20 cellular contexts compared by ENCODE assay signal in genomic region chr10:28763471-28763870, GRCh38.
DNase-seq lines count a peak whose midpoint lies in the region; ATAC-seq and TF ChIP-seq lines count a peak whose summit lies in the region.
"Had no signal": no experiment of that assay in that cellular context is flagged by ENCODE, and none has a peak within 500 bp of the region (broad histone marks: within the 10 kb centered on the region; RNA-seq: fewer than 3 reads in every experiment).

No MANE protein-coding gene starts in this region.

- 0 out of 2 replicates have a peak, but pooled peaks cover 9% of the 10 kb centered on the region for H3K9me2 ChIP-seq in GM23338 (ENCODE audit: insufficient read depth)

- H3K4me1 ChIP-seq in GM23338 (ENCODE audit: insufficient read depth) = peaks cover 23% of the 10 kb centered on the region
- peaks cover 6% of the 10 kb centered on the region for H3K4me1 ChIP-seq in mesodermal cell (ENCODE audit: control insufficient read depth, insufficient read depth, low read length, poor library complexity, severe bottlenecking)
- H3K4me1 ChIP-seq: A549 had no signal

- H2AFZ ChIP-seq in GM23338 = peak overlapping the region; percentile 16; the same call in 1 of the 2 replicates

- H3K9me3 Mint-ChIP-seq in GM23338 (peaks cover 9% of the 10 kb centered on the region; the same call in 2 of the 3 replicates), brain (peaks cover 3 to 11% (median 9%) of the 10 kb centered on the region in 5 experiments)
- no peaks in the 10 kb centered on the region for H3K9me3 Mint-ChIP-seq in activated T-helper 17 cell treated with anti-CD3 and anti-CD28 coated beads, Interleukin-2, amount 50 U/mL, for 72 hours
- H3K9me3 Mint-ChIP-seq: CD8-positive, alpha-beta T cell had no signal

- no peaks in the 10 kb centered on the region for H3F3A ChIP-seq in GM23338 (replicated peaks; ENCODE audit: low read depth)

- H3K4me3 ChIP-seq in GM23338 (no peak overlapping the region), mesodermal cell (ENCODE audit: extremely low read depth, insufficient read depth, low read length, poor library complexity, severe bottlenecking) (no peak overlapping the region), retinal pigment epithelial cell (ENCODE audit: low read length) (no peak overlapping the region)
- H3K4me3 ChIP-seq: A549; BLaER1 treated with 17β-estradiol and CSF1 and Interleukin-3, amounts not matched to agents 10 nM and 100 nM; GM12878 had no signal

- WGBS in mesodermal cell (ENCODE audit: insufficient coverage in 2 of 2), 2 experiments = no CpG with 5 or more reads among the region's 1 CpG

- H4K20me1 ChIP-seq in GM23338 (replicated peaks; ENCODE audit: insufficient read depth) = no peaks in the 10 kb centered on the region

- H3K36me3 ChIP-seq in GM23338 (ENCODE audit: insufficient read depth) (no peaks in the 10 kb centered on the region), mesodermal cell (ENCODE audit: control insufficient read depth, insufficient read depth, low read length) (no peaks in the 10 kb centered on the region)
- H3K36me3 ChIP-seq: BLaER1 treated with 17β-estradiol and CSF1 and Interleukin-3, amounts not matched to agents 10 nM and 100 nM had no signal

- ATAC-seq in GM23338 = no peak
- ATAC-seq in activated T-helper 17 cell treated with anti-CD3 and anti-CD28 coated beads, Interleukin-2, amount 50 U/mL, for 72 hours (replicated peaks) = no peak
- no peak for ATAC-seq in GM19397 (IDR thresholded peaks at IDR 0.05; ENCODE audit: unreplicated experiment)
- ATAC-seq in GM18873 (IDR thresholded peaks at IDR 0.05; ENCODE audit: low FRiP score, unreplicated experiment) = no peak
- ATAC-seq: A549; CD8-positive, alpha-beta T cell; GM12878; HepG2 had no signal

- peak overlapping the region; percentile 42; the same call in 1 of the 2 replicates for H3K4me2 ChIP-seq in GM23338
- H3K4me2 ChIP-seq: A549 had no signal

- no peaks in the 10 kb centered on the region for H3K79me2 ChIP-seq in GM23338 (replicated peaks; ENCODE audit: insufficient read depth)

- H3K27me3 Mint-ChIP-seq in GM23338 (ENCODE audit: insufficient read depth, low read depth, poor library complexity) (peaks cover 5% of the 10 kb centered on the region), brain (no peaks in the 10 kb centered on the region)
- peaks cover 17% of the 10 kb centered on the region for H3K27me3 Mint-ChIP-seq in activated T-helper 17 cell treated with anti-CD3 and anti-CD28 coated beads, Interleukin-2, amount 50 U/mL, for 72 hours

- H3K27me3 ChIP-seq in GM23338 (ENCODE audit: insufficient read depth) = no peaks in the 10 kb centered on the region

- no peak overlapping the region for H3K4me3 Mint-ChIP-seq in GM23338
- H3K4me3 Mint-ChIP-seq in brain = peak overlapping the region in 1 of 5 experiments; percentile 15
- H3K4me3 Mint-ChIP-seq in activated T-helper 17 cell treated with anti-CD3 and anti-CD28 coated beads, Interleukin-2, amount 50 U/mL, for 72 hours = no peak overlapping the region
- H3K4me3 Mint-ChIP-seq: CD8-positive, alpha-beta T cell had no signal

- TF ChIP-seq CTCF in GM23338 (conservative IDR thresholded peaks at IDR 0.05; ENCODE audit: low read depth in 2 of 2) = no peak
- TF ChIP-seq CTCF in brain (conservative IDR thresholded peaks at IDR 0.05) = no peak
- TF ChIP-seq CTCF in retinal pigment epithelial cell (conservative IDR thresholded peaks at IDR 0.05; ENCODE audit: low read depth, low read length) = no peak

- H3K36me3 Mint-ChIP-seq in GM23338 (ENCODE audit: low read depth) (peaks cover 5% of the 10 kb centered on the region; the same call in 2 of the 3 replicates), brain (no peaks in the 10 kb centered on the region)
- H3K36me3 Mint-ChIP-seq in activated T-helper 17 cell treated with anti-CD3 and anti-CD28 coated beads, Interleukin-2, amount 50 U/mL, for 72 hours (ENCODE audit: low read depth) = no peaks in the 10 kb centered on the region
- H3K36me3 Mint-ChIP-seq: CD8-positive, alpha-beta T cell had no signal

- peaks cover 23% of the 10 kb centered on the region for H3K4me1 Mint-ChIP-seq in GM23338
- peaks cover 36% of the 10 kb centered on the region for H3K4me1 Mint-ChIP-seq in brain
- H3K4me1 Mint-ChIP-seq in activated T-helper 17 cell treated with anti-CD3 and anti-CD28 coated beads, Interleukin-2, amount 50 U/mL, for 72 hours = no peaks in the 10 kb centered on the region

- DNase-seq in GM23338 (ENCODE audit: low spot score) (no peak), retinal pigment epithelial cell (ENCODE audit: low read depth) (peak; percentile 25)
- DNase-seq: Calu3; CD8-positive, alpha-beta T cell; GOT3; KBM-7; NCI-H1105; NCI-H2081; NCI-H748 treated with DMSO at 0.1 percent for 48 hours; NK-92 treated with Interleukin-12 subunit alpha and Interleukin-12 subunit beta, amount 100 ng/mL, for 24 hours; Right ventricle myocardium superior had no signal

- H3K27ac Mint-ChIP-seq in GM23338 (peak overlapping the region; percentile 16), brain (peak overlapping the region in 3 of 5 experiments; percentile 41 to 65 (median 49))
- H3K27ac Mint-ChIP-seq in activated T-helper 17 cell treated with anti-CD3 and anti-CD28 coated beads, Interleukin-2, amount 50 U/mL, for 72 hours = no peak overlapping the region
- H3K27ac Mint-ChIP-seq: CD8-positive, alpha-beta T cell had no signal

- no peak overlapping the region for H3K27ac ChIP-seq in GM23338 (ENCODE audit: low read depth)
- H3K27ac ChIP-seq in mesodermal cell (ENCODE audit: low read depth, low read length, severe bottlenecking) = peak overlapping the region; percentile 44
- H3K27ac ChIP-seq: A549; BLaER1 treated with 17β-estradiol and CSF1 and Interleukin-3, amounts not matched to agents 10 nM and 100 nM had no signal

- H3K9me3 ChIP-seq in mesodermal cell (ENCODE audit: control insufficient read depth, low read length) = peaks cover 5% of the 10 kb centered on the region
- H3K9me3 ChIP-seq: A549 had no signal

TF ChIP-seq in GM23338, 12 proteins besides CTCF, POLR2A, EP300 and RAD21 (continues in another document):
- TF ChIP-seq EZH2 (IDR thresholded peaks at IDR 0.05; ENCODE audit: low read depth, unreplicated experiment) (no peak), ZNF114 (CRISPR knock-in tag; IDR thresholded peaks at IDR 0.05) (no peak), ETS1 (IDR thresholded peaks at IDR 0.05) (no peak), CREB1 (CRISPR knock-in tag; IDR thresholded peaks at IDR 0.05; ENCODE audit: low read depth) (no peak), NANOG (IDR thresholded peaks at IDR 0.05; ENCODE audit: borderline replicate concordance) (no peak), EZH2phosphoT487 (IDR thresholded peaks at IDR 0.05; ENCODE audit: unreplicated experiment) (no peak), POLR2AphosphoS5 (IDR thresholded peaks at IDR 0.05; ENCODE audit: low read depth) (no peak)
